Comparison of ENCODE assay signal across 8 cellular contexts in genomic region chr7:93890041-93890463, GRCh38. TPM values are rescaled to one million over a fixed set of nuclear protein-coding genes. Genes with fewer than 3 reads are reported as not detected.
A peak's percentile ranks its signal among the peaks of the same experiment; 100 is the strongest.
DNase-seq lines count a peak whose midpoint lies in the region; ATAC-seq and TF ChIP-seq lines count a peak whose summit lies in the region.

No MANE protein-coding gene starts in this region.

- POLR2A ChIA-PET in activated CD4-positive, alpha-beta T cell treated with anti-CD3 and anti-CD28 coated beads for 36 hours (lab: Charles Lee) = no interaction called here

- no peaks in the 10 kb centered on the region for H3K79me2 ChIP-seq in fibroblast of lung (ENCODE audit: control insufficient read depth, insufficient read depth, low read length)
- H3K79me2 ChIP-seq in neural progenitor cell (ENCODE audit: low read depth) = no peaks in the 10 kb centered on the region

- H3K27ac ChIP-seq in SJSA1 (no peak overlapping the region; the same call in 1 of the 2 replicates), fibroblast of lung (ENCODE audit: insufficient read depth, low read length) (peak overlapping the region; percentile 19), neural progenitor cell (no peak overlapping the region)

- CTCF ChIA-PET in activated CD4-positive, alpha-beta T cell treated with anti-CD3 and anti-CD28 coated beads for 36 hours (lab: Charles Lee) = interaction anchor here (0.7 to 1.1 kb wide), 2 partner anchors 19 to 649 kb away, joined by 3 read pairs; no protein-coding TSS in a partner anchor

- H3K27me3 ChIP-seq in SJSA1 (replicated peaks) = peaks cover 3% of the 10 kb centered on the region
- no peaks in the 10 kb centered on the region for H3K27me3 ChIP-seq in fibroblast of lung (ENCODE audit: control insufficient read depth, insufficient read depth, low read length)
- H3K27me3 ChIP-seq in neural progenitor cell = peaks cover 64% of the 10 kb centered on the region

- peaks cover 9% of the 10 kb centered on the region for H3K4me1 Mint-ChIP-seq in activated CD4-positive, alpha-beta T cell treated with anti-CD3 and anti-CD28 coated beads for 36 hours
- H3K4me1 Mint-ChIP-seq in neural progenitor cell = peaks cover 9% of the 10 kb centered on the region

- H3K9me3 Mint-ChIP-seq in activated CD4-positive, alpha-beta T cell treated with anti-CD3 and anti-CD28 coated beads for 36 hours (ENCODE audit: low read depth) = no peaks in the 10 kb centered on the region
- H3K9me3 Mint-ChIP-seq in neural progenitor cell = no peaks in the 10 kb centered on the region

- DNase-seq in activated CD4-positive, alpha-beta T cell treated with anti-CD3 and anti-CD28 coated beads for 36 hours = peak; percentile 32
- no peak for DNase-seq in activated CD4-positive, alpha-beta T cell treated with anti-CD3 and anti-CD28 coated beads, Interleukin-2, amount 50 U/mL, for 1 hour
- DNase-seq in SJSA1 (ENCODE audit: low read depth in 1 of 2, low spot score in 2 of 2) = peak; percentile 45 to 54
- peak; percentile 60 to 74 for DNase-seq in fibroblast of lung (ENCODE audit: low read depth in 2 of 2)
- DNase-seq in neural progenitor cell (ENCODE audit: low spot score) = peak; percentile 67
- no peak for DNase-seq in MV-4-11 (lab: John Stamatoyannopoulos, UW)
- no peak for DNase-seq in DMS153 treated with DMSO at 0.1 percent for 48 hours (lab: John Stamatoyannopoulos, UW; ENCODE audit: unreplicated experiment)

- peaks cover 46% of the 10 kb centered on the region for H3K27me3 Mint-ChIP-seq in activated CD4-positive, alpha-beta T cell treated with anti-CD3 and anti-CD28 coated beads for 36 hours
- H3K27me3 Mint-ChIP-seq in neural progenitor cell (ENCODE audit: insufficient read depth, low read depth) = peaks cover 10% of the 10 kb centered on the region

- intact Hi-C loops in activated CD4-positive, alpha-beta T cell treated with anti-CD3 and anti-CD28 coated beads for 36 hours (cut with DNase I, micrococcal nuclease) = no loop called here

- ATAC-seq in activated CD4-positive, alpha-beta T cell treated with anti-CD3 and anti-CD28 coated beads for 36 hours = peak; percentile 51
- peak; percentile 43 for ATAC-seq in HG02763 (IDR thresholded peaks at IDR 0.05; ENCODE audit: unreplicated experiment)

- H3K4me2 ChIP-seq in fibroblast of lung (ENCODE audit: extremely low read depth, insufficient read depth, low read length) (peak overlapping the region; percentile 94), neural progenitor cell (peak overlapping the region; percentile 95)

- H3K4me1 ChIP-seq in SJSA1 (replicated peaks) (peaks cover 14% of the 10 kb centered on the region), fibroblast of lung (ENCODE audit: control insufficient read depth, extremely low read depth, insufficient read depth, low read length) (peaks cover 2% of the 10 kb centered on the region), neural progenitor cell (no peaks in the 10 kb centered on the region)

- H2AFZ ChIP-seq in fibroblast of lung (ENCODE audit: low read length) (peak overlapping the region; percentile 88), neural progenitor cell (replicated peaks) (peak overlapping the region; percentile 95)

- peak overlapping the region; percentile 32 for H3K4me3 Mint-ChIP-seq in activated CD4-positive, alpha-beta T cell treated with anti-CD3 and anti-CD28 coated beads for 36 hours
- peak overlapping the region; percentile 97 for H3K4me3 Mint-ChIP-seq in neural progenitor cell

- no peak overlapping the region for H3K27ac Mint-ChIP-seq in activated CD4-positive, alpha-beta T cell treated with anti-CD3 and anti-CD28 coated beads for 36 hours
- peak overlapping the region; percentile 94 for H3K27ac Mint-ChIP-seq in neural progenitor cell

- H3K9ac ChIP-seq in fibroblast of lung (ENCODE audit: insufficient read depth, low read length) = peak overlapping the region; percentile 46
- no peak overlapping the region for H3K9ac ChIP-seq in neural progenitor cell

- H3K36me3 Mint-ChIP-seq in activated CD4-positive, alpha-beta T cell treated with anti-CD3 and anti-CD28 coated beads for 36 hours (ENCODE audit: low read depth) = no peaks in the 10 kb centered on the region
- H3K36me3 Mint-ChIP-seq in neural progenitor cell = no peaks in the 10 kb centered on the region

- H3K9me3 ChIP-seq in SJSA1 (replicated peaks) = no peaks in the 10 kb centered on the region
- H3K9me3 ChIP-seq in fibroblast of lung (ENCODE audit: control insufficient read depth, insufficient read depth, low read depth, low read length) = no peaks in the 10 kb centered on the region
- H3K9me3 ChIP-seq in neural progenitor cell (ENCODE audit: low read depth) = no peaks in the 10 kb centered on the region

- H3K4me3 ChIP-seq in SJSA1 (peak overlapping the region; percentile 52), fibroblast of lung (replicated peaks in 1 of 4; ENCODE audit: control extremely low read depth in 1 of 4, insufficient read depth in 1 of 4, low read depth in 3 of 4, low read length in 4 of 4) (peak overlapping the region; percentile 64 to 75 (median 70)), neural progenitor cell (peak overlapping the region; percentile 71)

- TF ChIP-seq CTCF in fibroblast of lung (conservative IDR thresholded peaks at IDR 0.05 in 1 of 2, IDR thresholded peaks at IDR 0.05 in 1 of 2; ENCODE audit: low read depth in 1 of 2, low read length in 2 of 2) (no peak), neural progenitor cell (IDR thresholded peaks at IDR 0.05) (no peak)

- no peaks in the 10 kb centered on the region for H3K36me3 ChIP-seq in SJSA1
- H3K36me3 ChIP-seq in fibroblast of lung (ENCODE audit: control insufficient read depth, insufficient read depth, low read length) = no peaks in the 10 kb centered on the region
- no peaks in the 10 kb centered on the region for H3K36me3 ChIP-seq in neural progenitor cell

- H4K20me1 ChIP-seq in fibroblast of lung (ENCODE audit: control insufficient read depth, extremely low read depth, insufficient read depth, low read length) = no peaks in the 10 kb centered on the region
- no peaks in the 10 kb centered on the region for H4K20me1 ChIP-seq in neural progenitor cell (ENCODE audit: low read depth)

- no peaks in the 10 kb centered on the region for H3F3A ChIP-seq in neural progenitor cell (ENCODE audit: low read depth)

RNA-seq across cellular contexts. Expression of gene TFPI2, which starts 0.5 kb away (rescaled TPM):
- not detected for total RNA-seq in activated CD4-positive, alpha-beta T cell treated with anti-CD3 and anti-CD28 coated beads for 36 hours
- total RNA-seq in SJSA1 (2014; rRNA removed; shearing (Covaris generic)) = 13.8 and 17.4 TPM in 2 replicates
- total RNA-seq in fibroblast of lung = 1.5 and 14.4 TPM in 2 replicates
- 57.6 and 76.0 TPM in 2 replicates for polyA plus RNA-seq in fibroblast of lung
- 58.9 and 71.5 TPM in 2 replicates for polyA plus RNA-seq in fibroblast of lung (2012)
- polyA minus RNA-seq in fibroblast of lung (ENCODE audit: low replicate concordance) = 35.6 and 44.9 TPM in 2 replicates
- 1.5 and 5.8 TPM in 2 replicates for total RNA-seq in neural progenitor cell (ENCODE audit: low replicate concordance)

RNA-seq across cellular contexts. Expression of gene GNGT1, which starts 16.3 kb away (rescaled TPM):
- not detected for total RNA-seq in activated CD4-positive, alpha-beta T cell treated with anti-CD3 and anti-CD28 coated beads for 36 hours
- total RNA-seq in SJSA1 (2014; rRNA removed; shearing (Covaris generic)) = not detected in 2 replicates
- total RNA-seq in fibroblast of lung = not detected in 2 replicates
- polyA plus RNA-seq in fibroblast of lung = not detected in 2 replicates
- not detected in 2 replicates for polyA plus RNA-seq in fibroblast of lung (2012)
- polyA minus RNA-seq in fibroblast of lung (ENCODE audit: low replicate concordance) = not detected in 2 replicates
- total RNA-seq in neural progenitor cell (ENCODE audit: low replicate concordance) = 0.06 TPM in 1 of 2 replicates, not detected in the other

RNA-seq across cellular contexts. Expression of gene GNG11, which starts 31.5 kb away (rescaled TPM):
- not detected for total RNA-seq in activated CD4-positive, alpha-beta T cell treated with anti-CD3 and anti-CD28 coated beads for 36 hours
- total RNA-seq in SJSA1 (2014; rRNA removed; shearing (Covaris generic)) = 29.0 and 30.6 TPM in 2 replicates
- total RNA-seq in fibroblast of lung = 9.0 and 27.2 TPM in 2 replicates
- polyA plus RNA-seq in fibroblast of lung = 23.1 and 46.1 TPM in 2 replicates
- polyA plus RNA-seq in fibroblast of lung (2012) = 37.7 and 63.8 TPM in 2 replicates
- polyA minus RNA-seq in fibroblast of lung (ENCODE audit: low replicate concordance) = 0.59 and 2.2 TPM in 2 replicates
- 0.56 and 0.86 TPM in 2 replicates for total RNA-seq in neural progenitor cell (ENCODE audit: low replicate concordance)

Comparison
In these comparisons a context has a peak if more than half of its experiments do, and no peak if none do; other contexts are left out.
1. DNase-seq: peak in activated CD4-positive, alpha-beta T cell treated with anti-CD3 and anti-CD28 coated beads for 36 hours (single experiment), SJSA1 (2 of 2), fibroblast of lung (2 of 2) and neural progenitor cell (single experiment); none in activated CD4-positive, alpha-beta T cell treated with anti-CD3 and anti-CD28 coated beads, Interleukin-2, amount 50 U/mL, for 1 hour (single experiment), MV-4-11 (single experiment) and DMS153 treated with DMSO at 0.1 percent for 48 hours (single experiment).
2. Peak in every context shown above with its lines, with median percentiles within 50 percentile points of each other: H3K4me3 ChIP-seq.